Comparison of ENCODE assay signal across 16 cellular contexts in genomic region chr10:124746992-124747391, GRCh38. TPM values are rescaled to one million over a fixed set of nuclear protein-coding genes. Genes with fewer than 3 reads are reported as not detected.
DNase-seq lines count a peak whose midpoint lies in the region; ATAC-seq and TF ChIP-seq lines count a peak whose summit lies in the region.
"Had no signal": no experiment of that assay in that cellular context is flagged by ENCODE, and none has a peak within 500 bp of the region (broad histone marks: within the 10 kb centered on the region; RNA-seq: fewer than 3 reads in every experiment).

No MANE protein-coding gene starts in this region.

- POLR2A ChIA-PET in RWPE1 (lab: Yijun Ruan, JAX; ENCODE audit: low non-redundant PET) = interaction anchor here (0.6 kb wide), 1 partner anchor 36 kb away, joined by 3 read pairs; no protein-coding TSS in a partner anchor
- POLR2A ChIA-PET in activated CD8-positive, alpha-beta T cell treated with anti-CD3 and anti-CD28 coated beads, Interleukin-2, amount 10 ng/mL, durations not matched to agents 7 days and 5 days (lab: Charles Lee) = interaction anchor here (0.8 to 1.2 kb wide), 2 partner anchors 44 to 50 kb away, joined by 3 read pairs; partner anchors contain the start of gene EEF1AKMT2

- H3K27me3 Mint-ChIP-seq in type B pancreatic cell = no peaks in the 10 kb centered on the region
- peaks cover 6% of the 10 kb centered on the region for H3K27me3 Mint-ChIP-seq in activated CD8-positive, alpha-beta T cell treated with anti-CD3 and anti-CD28 coated beads, Interleukin-2, amount 10 ng/mL, durations not matched to agents 7 days and 5 days (ENCODE audit: low read depth)
- no peaks in the 10 kb centered on the region for H3K27me3 Mint-ChIP-seq in natural killer cell (ENCODE audit: low read depth in 2 of 2)
- H3K27me3 Mint-ChIP-seq: CD4-positive, CD25-positive, alpha-beta regulatory T cell; IgD-negative memory B cell had no signal

- H3K4me1 ChIP-seq in mucosa of rectum (ENCODE audit: control insufficient read depth in 2 of 2, insufficient read depth in 2 of 2, low read length in 2 of 2) = peaks cover 31 to 37% of the 10 kb centered on the region in 2 donors

- H3K27ac ChIP-seq in RWPE1 (peak overlapping the region; percentile 77), mucosa of rectum (ENCODE audit: low read depth in 2 of 2, low read length in 2 of 2) (peak overlapping the region; percentile 80 to 88)

- H3K4me3 Mint-ChIP-seq in type B pancreatic cell (no peak overlapping the region), natural killer cell (no peak overlapping the region)
- no peak overlapping the region for H3K4me3 Mint-ChIP-seq in activated CD8-positive, alpha-beta T cell treated with anti-CD3 and anti-CD28 coated beads, Interleukin-2, amount 10 ng/mL, durations not matched to agents 7 days and 5 days
- H3K4me3 Mint-ChIP-seq: H9, IgD-negative memory B cell had no signal

- no peaks in the 10 kb centered on the region for H3K9me3 ChIP-seq in mucosa of rectum (ENCODE audit: control insufficient read depth in 2 of 2, low read length in 2 of 2)

- peaks cover 24% of the 10 kb centered on the region for H3K4me1 Mint-ChIP-seq in type B pancreatic cell (ENCODE audit: unreplicated experiment)
- peaks cover 31% of the 10 kb centered on the region for H3K4me1 Mint-ChIP-seq in activated CD8-positive, alpha-beta T cell treated with anti-CD3 and anti-CD28 coated beads, Interleukin-2, amount 10 ng/mL, durations not matched to agents 7 days and 5 days (ENCODE audit: low read depth)
- peaks cover 20 to 31% of the 10 kb centered on the region in 2 donors for H3K4me1 Mint-ChIP-seq in natural killer cell

- CTCF ChIA-PET in RWPE1 (lab: Yijun Ruan, JAX) = interaction anchor here (0.6 to 1.1 kb wide), 3 partner anchors 120 to 974 kb away, joined by 3 read pairs; no protein-coding TSS in a partner anchor
- CTCF ChIA-PET in activated CD8-positive, alpha-beta T cell treated with anti-CD3 and anti-CD28 coated beads, Interleukin-2, amount 10 ng/mL, durations not matched to agents 7 days and 5 days (lab: Charles Lee) = interaction anchor here (1.4 to 5.9 kb wide), 7 partner anchors 9 to 212 kb away, joined by 3 to 34 read pairs (median 12); no protein-coding TSS in a partner anchor

- H3K27me3 ChIP-seq in mucosa of rectum (ENCODE audit: control insufficient read depth in 2 of 2, insufficient read depth in 2 of 2, low read length in 2 of 2) = no peaks in the 10 kb centered on the region

- no peaks in the 10 kb centered on the region for H3K36me3 Mint-ChIP-seq in type B pancreatic cell
- H3K36me3 Mint-ChIP-seq in activated CD8-positive, alpha-beta T cell treated with anti-CD3 and anti-CD28 coated beads, Interleukin-2, amount 10 ng/mL, durations not matched to agents 7 days and 5 days (ENCODE audit: low read depth) = peaks cover 30% of the 10 kb centered on the region
- no peaks in the 10 kb centered on the region for H3K36me3 Mint-ChIP-seq in natural killer cell

- peak overlapping the region in 1 of 2 donors; percentile 41 for H3K9ac ChIP-seq in mucosa of rectum (ENCODE audit: low read depth in 1 of 2, low read length in 2 of 2)

- no peak overlapping the region for H3K4me3 ChIP-seq in epithelial cell of esophagus (ENCODE audit: low read length)
- peak overlapping the region in 1 of 2 donors; percentile 44 for H3K4me3 ChIP-seq in mucosa of rectum (ENCODE audit: low read length in 2 of 2)
- H3K4me3 ChIP-seq: GM12878 had no signal

- DNase-seq in RWPE1 (ENCODE audit: low spot score) (peak; percentile 48), epithelial cell of esophagus (ENCODE audit: low read depth) (peak; percentile 77), type B pancreatic cell (ENCODE audit: extremely low spot score, unreplicated experiment) (no peak), RPMI8226 (no peak), natural killer cell (no peak)
- DNase-seq in activated CD8-positive, alpha-beta T cell treated with anti-CD3 and anti-CD28 coated beads, Interleukin-2, amount 10 ng/mL, durations not matched to agents 7 days and 5 days = no peak
- DNase-seq: ACHN; CD4-positive, CD25-positive, alpha-beta regulatory T cell; DMS53; H9; NCI-H1436; NCI-H2029 treated with DMSO at 0.1 percent for 48 hours; NCI-H510A had no signal

- H3K27ac Mint-ChIP-seq in type B pancreatic cell (peak overlapping the region; percentile 91), natural killer cell (no peak overlapping the region)
- no peak overlapping the region for H3K27ac Mint-ChIP-seq in activated CD8-positive, alpha-beta T cell treated with anti-CD3 and anti-CD28 coated beads, Interleukin-2, amount 10 ng/mL, durations not matched to agents 7 days and 5 days
- H3K27ac Mint-ChIP-seq: CD4-positive, CD25-positive, alpha-beta regulatory T cell; H9; IgD-negative memory B cell had no signal

- ATAC-seq in activated CD8-positive, alpha-beta T cell treated with anti-CD3 and anti-CD28 coated beads, Interleukin-2, amount 10 ng/mL, durations not matched to agents 7 days and 5 days = no peak
- ATAC-seq in natural killer cell = no peak
- ATAC-seq: GM12878 had no signal

- intact Hi-C loops in natural killer cell (cut with micrococcal nuclease) = no loop called here

- TF ChIP-seq CTCF in RWPE1 (conservative IDR thresholded peaks at IDR 0.05; ENCODE audit: low read depth) (no peak), epithelial cell of esophagus (IDR thresholded peaks at IDR 0.05; ENCODE audit: insufficient read depth, low read depth, low read length, missing control alignments) (no peak), type B pancreatic cell (conservative IDR thresholded peaks at IDR 0.05) (no peak), natural killer cell (IDR thresholded peaks at IDR 0.05) (no peak)

- H3K9me3 Mint-ChIP-seq in type B pancreatic cell (no peaks in the 10 kb centered on the region), natural killer cell (no peaks in the 10 kb centered on the region)
- H3K9me3 Mint-ChIP-seq in activated CD8-positive, alpha-beta T cell treated with anti-CD3 and anti-CD28 coated beads, Interleukin-2, amount 10 ng/mL, durations not matched to agents 7 days and 5 days (ENCODE audit: insufficient read depth) = no peaks in the 10 kb centered on the region
- H3K9me3 Mint-ChIP-seq: CD4-positive, CD25-positive, alpha-beta regulatory T cell; H9; IgD-negative memory B cell had no signal

- peaks cover 0 to 3% of the 10 kb centered on the region in 2 donors for H3K36me3 ChIP-seq in mucosa of rectum (ENCODE audit: control insufficient read depth in 2 of 2, insufficient read depth in 2 of 2, low read length in 2 of 2)

RNA-seq across cellular contexts. Expression of gene FAM53B, which starts 2.8 kb away (rescaled TPM):
- 25.9 and 35.9 TPM in 2 replicates for total RNA-seq in type B pancreatic cell (ENCODE audit: low replicate concordance)
- total RNA-seq in activated CD8-positive, alpha-beta T cell treated with anti-CD3 and anti-CD28 coated beads, Interleukin-2, amount 10 ng/mL, durations not matched to agents 7 days and 5 days = 10 to 100 TPM; 19.9 to 21.8 TPM
- 100 to 1,000 TPM in 2 of 3 donors, 10 to 100 TPM in 1; 77.4 to 172 (median 121) TPM for total RNA-seq in natural killer cell

RNA-seq across cellular contexts. Expression of gene EEF1AKMT2, which starts 44.7 kb away (rescaled TPM):
- total RNA-seq in type B pancreatic cell (ENCODE audit: low replicate concordance) (18.7 and 18.8 TPM in 2 replicates), natural killer cell (10 to 100 TPM; 12.5 to 20.6 (median 20.1) TPM)
- total RNA-seq in activated CD8-positive, alpha-beta T cell treated with anti-CD3 and anti-CD28 coated beads, Interleukin-2, amount 10 ng/mL, durations not matched to agents 7 days and 5 days = 10 to 100 TPM; 22.3 to 25.5 TPM

RNA-seq across cellular contexts. Expression of gene ABRAXAS2, which starts 54.6 kb away (rescaled TPM):
- total RNA-seq in type B pancreatic cell (ENCODE audit: low replicate concordance) = 15.1 and 16.0 TPM in 2 replicates
- total RNA-seq in activated CD8-positive, alpha-beta T cell treated with anti-CD3 and anti-CD28 coated beads, Interleukin-2, amount 10 ng/mL, durations not matched to agents 7 days and 5 days = 10 to 100 TPM; 12.1 to 15.2 TPM
- total RNA-seq in natural killer cell = 10 to 100 TPM in 2 of 3 donors, 1 to 10 TPM in 1; 7.5 to 10.9 (median 10.2) TPM

Comparison
In these comparisons a context has a peak if more than half of its experiments do, and no peak if none do; other contexts are left out.
1. DNase-seq: peak in RWPE1 (single experiment) and epithelial cell of esophagus (single experiment); none in type B pancreatic cell (single experiment), RPMI8226 (single experiment), activated CD8-positive, alpha-beta T cell treated with anti-CD3 and anti-CD28 coated beads, Interleukin-2, amount 10 ng/mL, durations not matched to agents 7 days and 5 days (single experiment) and natural killer cell (single experiment).